In the genomic region with DNA sequence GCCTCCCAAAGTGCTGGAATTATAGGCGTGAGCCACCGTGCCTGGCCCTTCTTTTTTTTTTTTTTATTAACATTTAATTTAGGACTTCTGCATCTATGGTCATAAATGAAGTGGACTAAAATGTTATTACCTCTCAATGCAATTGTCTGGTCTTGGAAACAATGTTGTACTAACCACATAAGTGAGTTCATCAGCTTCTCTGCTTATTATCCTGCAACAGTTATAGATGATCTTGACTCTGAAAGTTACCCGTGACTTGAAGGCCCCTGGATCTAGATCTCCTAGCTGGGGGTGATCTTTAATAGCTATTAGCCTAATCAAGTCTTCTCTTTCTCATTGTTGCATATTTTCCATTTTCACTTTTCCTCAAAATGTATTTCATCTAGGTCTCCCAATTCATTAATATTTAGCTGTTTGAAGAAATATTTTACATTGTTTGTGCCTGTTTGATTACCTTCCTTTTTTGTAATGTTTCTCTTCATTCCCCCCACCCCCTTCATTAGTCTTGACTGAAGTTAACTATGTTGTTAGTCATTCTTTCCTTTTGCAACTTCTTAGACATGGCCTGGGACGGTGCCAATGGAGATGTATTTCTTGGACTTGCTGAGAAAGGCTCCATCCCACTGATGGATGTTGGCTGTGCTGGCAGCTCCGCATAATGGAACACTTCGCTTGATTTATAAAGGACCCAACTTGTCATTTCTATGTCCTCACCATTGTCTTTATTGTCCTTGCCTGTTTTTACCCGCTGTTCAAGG, we compare ENCODE assay signal across 11 cellular contexts.
DNase-seq lines count a peak whose midpoint lies in the region; ATAC-seq and TF ChIP-seq lines count a peak whose summit lies in the region.
"Had no signal": no experiment of that assay in that cellular context is flagged by ENCODE, and none has a peak within 500 bp of the region (broad histone marks: within the 10 kb centered on the region; RNA-seq: fewer than 3 reads in every experiment).

No MANE protein-coding gene starts in this region.

- peak overlapping the region; percentile 47 for H3K27ac Mint-ChIP-seq in stimulated activated naive CD8-positive, alpha-beta T cell treated with anti-CD3 and anti-CD28 coated beads, Interleukin-15, Interleukin-2, amounts not matched to agents 100 ng/mL and 50 ng/mL, for 24 hours
- H3K27ac Mint-ChIP-seq in stimulated activated naive CD8-positive, alpha-beta T cell treated with anti-CD3 and anti-CD28 coated beads, Interleukin-15, amount 100 ng/mL, for 72 hours: no peak overlapping the region

- no peaks in the 10 kb centered on the region for H3K36me3 ChIP-seq in right lobe of liver

- H3K27me3 Mint-ChIP-seq in stimulated activated naive CD8-positive, alpha-beta T cell treated with anti-CD3 and anti-CD28 coated beads, Interleukin-15, Interleukin-2, amounts not matched to agents 100 ng/mL and 50 ng/mL, for 24 hours: no peaks in the 10 kb centered on the region
- no peaks in the 10 kb centered on the region for H3K27me3 Mint-ChIP-seq in stimulated activated naive CD8-positive, alpha-beta T cell treated with anti-CD3 and anti-CD28 coated beads, Interleukin-15, amount 100 ng/mL, for 72 hours
- H3K27me3 Mint-ChIP-seq: effector memory CD8-positive, alpha-beta T cell had no signal

- no peak overlapping the region for H3K4me3 Mint-ChIP-seq in stimulated activated naive CD8-positive, alpha-beta T cell treated with anti-CD3 and anti-CD28 coated beads, Interleukin-15, Interleukin-2, amounts not matched to agents 100 ng/mL and 50 ng/mL, for 24 hours
- no peak overlapping the region for H3K4me3 Mint-ChIP-seq in stimulated activated naive CD8-positive, alpha-beta T cell treated with anti-CD3 and anti-CD28 coated beads, Interleukin-15, amount 100 ng/mL, for 72 hours
- H3K4me3 Mint-ChIP-seq: activated T-cell treated with anti-CD3 and anti-CD28 coated beads, Interleukin-2, amount 50 U/mL, for 4 hours; effector memory CD8-positive, alpha-beta T cell had no signal

- no peak for DNase-seq in stimulated activated naive CD8-positive, alpha-beta T cell treated with anti-CD3 and anti-CD28 coated beads, Interleukin-15, amount 100 ng/mL, for 72 hours
- DNase-seq in epithelial cell of proximal tubule (ENCODE audit: low read depth) (peak; percentile 66), right lobe of liver (peak in 1 of 3 donors; percentile 46), middle frontal gyrus (ENCODE audit: extremely low spot score, low spot score) (no peak)
- no peak for DNase-seq in effector CD4-positive, alpha-beta T cell
- no peak for DNase-seq in activated CD4-positive, alpha-beta T cell treated with anti-CD3 and anti-CD28 coated beads, Interleukin-2, amount 50 U/mL, for 1 hour
- DNase-seq: activated T-cell treated with anti-CD3 and anti-CD28 coated beads, Interleukin-2, amount 50 U/mL, for 4 hours; effector memory CD8-positive, alpha-beta T cell; NCI-H1436 had no signal

- TF ChIP-seq CTCF in epithelial cell of proximal tubule (conservative IDR thresholded peaks at IDR 0.05; ENCODE audit: low read depth, low read length) (no peak), right lobe of liver (IDR thresholded peaks at IDR 0.05) (no peak)

- no peaks in the 10 kb centered on the region for H3K27me3 ChIP-seq in right lobe of liver

- intact Hi-C loops in right lobe of liver (cut with DNase I): no loop called here

- TF ChIP-seq POLR2A in right lobe of liver (IDR thresholded peaks at IDR 0.05): no peak

- H3K9me3 ChIP-seq in right lobe of liver: no peaks in the 10 kb centered on the region

- H3K36me3 Mint-ChIP-seq in stimulated activated naive CD8-positive, alpha-beta T cell treated with anti-CD3 and anti-CD28 coated beads, Interleukin-15, Interleukin-2, amounts not matched to agents 100 ng/mL and 50 ng/mL, for 24 hours (ENCODE audit: low read depth): peaks cover 20% of the 10 kb centered on the region

- peaks cover 6% of the 10 kb centered on the region for H3K9me3 Mint-ChIP-seq in stimulated activated naive CD8-positive, alpha-beta T cell treated with anti-CD3 and anti-CD28 coated beads, Interleukin-15, Interleukin-2, amounts not matched to agents 100 ng/mL and 50 ng/mL, for 24 hours
- H3K9me3 Mint-ChIP-seq in stimulated activated naive CD8-positive, alpha-beta T cell treated with anti-CD3 and anti-CD28 coated beads, Interleukin-15, amount 100 ng/mL, for 72 hours: peaks cover 0 to 7% of the 10 kb centered on the region in 2 donors
- H3K9me3 Mint-ChIP-seq: activated T-cell treated with anti-CD3 and anti-CD28 coated beads, Interleukin-2, amount 50 U/mL, for 4 hours; effector memory CD8-positive, alpha-beta T cell had no signal

- H3K4me3 ChIP-seq in epithelial cell of proximal tubule (ENCODE audit: low read depth, low read length) (no peak overlapping the region), right lobe of liver (no peak overlapping the region)

- no peak for ATAC-seq in stimulated activated naive CD8-positive, alpha-beta T cell treated with anti-CD3 and anti-CD28 coated beads, Interleukin-15, amount 100 ng/mL, for 72 hours
- no peak for ATAC-seq in right lobe of liver
- no peak for ATAC-seq in HG03097 (IDR thresholded peaks at IDR 0.05; ENCODE audit: low FRiP score, unreplicated experiment)
- ATAC-seq: activated T-cell treated with anti-CD3 and anti-CD28 coated beads, Interleukin-2, amount 50 U/mL, for 4 hours; effector memory CD8-positive, alpha-beta T cell had no signal

- 84% methylated on average over 6 of the region's 7 CpGs for WGBS in right lobe of liver (ENCODE audit: insufficient coverage, low coverage, low lambda C conversion rate, missing lambda C conversion rate)

- H3K27ac ChIP-seq in right lobe of liver: peak overlapping the region; percentile 18 to 59 (median 54)

- peaks cover 49% of the 10 kb centered on the region for H3K4me1 Mint-ChIP-seq in stimulated activated naive CD8-positive, alpha-beta T cell treated with anti-CD3 and anti-CD28 coated beads, Interleukin-15, Interleukin-2, amounts not matched to agents 100 ng/mL and 50 ng/mL, for 24 hours (ENCODE audit: low read depth)
- H3K4me1 Mint-ChIP-seq in stimulated activated naive CD8-positive, alpha-beta T cell treated with anti-CD3 and anti-CD28 coated beads, Interleukin-15, amount 100 ng/mL, for 72 hours: peaks cover 51% of the 10 kb centered on the region

- H3K4me1 ChIP-seq in right lobe of liver: peaks cover 0 to 12% (median 3%) of the 10 kb centered on the region in 4 donors
